1 cellular context compared by ENCODE assay signal in genomic region chr4:154743683-154744340, GRCh38.
TF ChIP-seq lines count a peak whose summit lies in the region.

TSS of gene LRAT (plus strand) at chr4:154744000. CDS start at chr4:154744327, 327 bp downstream.

TF ChIP-seq in K562, 482 proteins besides CTCF, POLR2A, EP300 and RAD21:
- peak; percentile 69 for TF ChIP-seq ZNF184 (CRISPR knock-in tag; IDR thresholded peaks at IDR 0.05)
- no peak for TF ChIP-seq ZNF3 (CRISPR knock-in tag; IDR thresholded peaks at IDR 0.05)
- TF ChIP-seq PKNOX1 (IDR thresholded peaks at IDR 0.05), result no peak
- TF ChIP-seq E2F6 (IDR thresholded peaks at IDR 0.05; ENCODE audit: borderline replicate concordance in 1 of 2, extremely low read depth in 1 of 2, insufficient read depth in 1 of 2, insufficient read length in 1 of 2, low read depth in 1 of 2, low read length in 1 of 2, poor library complexity in 1 of 2, severe bottlenecking in 1 of 2), result peak in 1 of 2 experiments; percentile 18
- 0 out of 4 replicates have a peak, but pooled peaks of 1 of the 2 experiments have one; percentile 13 for TF ChIP-seq NRF1 (conservative IDR thresholded peaks at IDR 0.05 in 1 of 2, IDR thresholded peaks at IDR 0.05 in 1 of 2)
